ENCODE assay signal across 8 cellular contexts in genomic region chr13:45340422-45341033, GRCh38. TPM values are rescaled to one million over a fixed set of nuclear protein-coding genes. Genes with fewer than 3 reads are reported as not detected.
DNase-seq lines count a peak whose midpoint lies in the region; ATAC-seq and TF ChIP-seq lines count a peak whose summit lies in the region.

No MANE protein-coding gene starts in this region.

- H3K36me3 Mint-ChIP-seq in activated T-cell treated with anti-CD3 and anti-CD28 coated beads, Interleukin-2, amount 50 U/mL, for 24 hours (ENCODE audit: low read depth) = peaks cover 80% of the 10 kb centered on the region

- peak overlapping the region; percentile 98 for H3K4me3 Mint-ChIP-seq in activated T-cell treated with anti-CD3 and anti-CD28 coated beads, Interleukin-2, amount 50 U/mL, for 24 hours

- H3K4me2 ChIP-seq in OCI-LY1 (ENCODE audit: low read length) = peak overlapping the region; percentile 83

- peaks cover 27% of the 10 kb centered on the region for H3K4me1 ChIP-seq in OCI-LY1 (ENCODE audit: insufficient read depth, low read length, severe bottlenecking)
- peaks cover 28 to 34% of the 10 kb centered on the region in 2 donors for H3K4me1 ChIP-seq in mucosa of rectum (ENCODE audit: control insufficient read depth in 2 of 2, insufficient read depth in 2 of 2, low read length in 2 of 2)

- H3K27ac ChIP-seq in HL-60 (replicated peaks) (peak overlapping the region; percentile 95), OCI-LY1 (ENCODE audit: low read depth, low read length, poor library complexity, severe bottlenecking) (peak overlapping the region; percentile 55), mucosa of rectum (ENCODE audit: low read depth in 2 of 2, low read length in 2 of 2) (peak overlapping the region; percentile 100)

- H3K27ac Mint-ChIP-seq in activated T-cell treated with anti-CD3 and anti-CD28 coated beads, Interleukin-2, amount 50 U/mL, for 24 hours = peak overlapping the region; percentile 100

- H3K9ac ChIP-seq in OCI-LY1 (ENCODE audit: low read length) = peak overlapping the region; percentile 94
- peak overlapping the region; percentile 96 to 98 for H3K9ac ChIP-seq in mucosa of rectum (ENCODE audit: low read depth in 1 of 2, low read length in 2 of 2)

- H3K36me3 ChIP-seq in OCI-LY1 (ENCODE audit: insufficient read depth, low read length) (peaks cover 56% of the 10 kb centered on the region), mucosa of rectum (ENCODE audit: control insufficient read depth in 2 of 2, insufficient read depth in 2 of 2, low read length in 2 of 2) (peaks cover 41 to 51% of the 10 kb centered on the region in 2 donors)

- H3K27me3 ChIP-seq in HL-60 (ENCODE audit: insufficient read depth, poor library complexity, severe bottlenecking) (no peaks in the 10 kb centered on the region), OCI-LY1 (ENCODE audit: insufficient read depth, low read length) (no peaks in the 10 kb centered on the region), mucosa of rectum (ENCODE audit: control insufficient read depth in 2 of 2, insufficient read depth in 2 of 2, low read length in 2 of 2) (no peaks in the 10 kb centered on the region)

- H3K9me3 Mint-ChIP-seq in activated T-cell treated with anti-CD3 and anti-CD28 coated beads, Interleukin-2, amount 50 U/mL, for 24 hours = no peaks in the 10 kb centered on the region

- no peaks in the 10 kb centered on the region for H3K9me2 ChIP-seq in OCI-LY1 (ENCODE audit: low read depth, low read length)

- H3K4me1 Mint-ChIP-seq in activated T-cell treated with anti-CD3 and anti-CD28 coated beads, Interleukin-2, amount 50 U/mL, for 24 hours (ENCODE audit: low read depth) = peaks cover 57% of the 10 kb centered on the region

- H2AFZ ChIP-seq in OCI-LY1 (ENCODE audit: low read length) = no peak overlapping the region

- H3K9me3 ChIP-seq in OCI-LY1 (ENCODE audit: low read length) (no peaks in the 10 kb centered on the region), mucosa of rectum (ENCODE audit: control insufficient read depth in 2 of 2, low read length in 2 of 2) (no peaks in the 10 kb centered on the region)

- peaks cover 30% of the 10 kb centered on the region; the same call in 1 of the 2 replicates for H3K79me2 ChIP-seq in OCI-LY1 (ENCODE audit: insufficient read depth, low read length)

- H4K20me1 ChIP-seq in OCI-LY1 (ENCODE audit: insufficient read depth, low read length) = no peaks in the 10 kb centered on the region

- ATAC-seq in GM19463 (IDR thresholded peaks at IDR 0.05; ENCODE audit: unreplicated experiment) = peak; percentile 26

- no peak for TF ChIP-seq CTCF in HL-60 (IDR thresholded peaks at IDR 0.05; ENCODE audit: insufficient read depth, low read length)
- TF ChIP-seq CTCF in OCI-LY1 (IDR thresholded peaks at IDR 0.05; ENCODE audit: low read length) = peak; percentile 34
- peak; percentile 45 for TF ChIP-seq CTCF in epithelial cell of proximal tubule (conservative IDR thresholded peaks at IDR 0.05; ENCODE audit: low read depth, low read length)

- DNase-seq in COLO829 (ENCODE audit: low spot score) (peak; percentile 65), HL-60 (ENCODE audit: low read depth in 1 of 2, low spot score in 1 of 2) (peak; percentile 68 to 92), epithelial cell of proximal tubule (ENCODE audit: low read depth) (no peak)
- DNase-seq in activated T-cell treated with anti-CD3 and anti-CD28 coated beads, Interleukin-2, amount 50 U/mL, for 24 hours = peak; percentile 85
- peak; percentile 72 for DNase-seq in stimulated activated CD8-positive, alpha-beta memory T cell treated with anti-CD3 and anti-CD28 coated beads, Interleukin-4, amount 100 ng/mL, for 24 hours (ENCODE audit: low read depth)

- H3K27me3 Mint-ChIP-seq in activated T-cell treated with anti-CD3 and anti-CD28 coated beads, Interleukin-2, amount 50 U/mL, for 24 hours = no peaks in the 10 kb centered on the region

- H3F3A ChIP-seq in OCI-LY1 (ENCODE audit: insufficient read depth, low read length) = 0 out of 2 replicates have a peak, but pooled peaks cover 9% of the 10 kb centered on the region

- peak overlapping the region; percentile 84 for H3K4me3 ChIP-seq in HL-60 (replicated peaks; ENCODE audit: insufficient read depth, low read length)
- H3K4me3 ChIP-seq in OCI-LY1 (ENCODE audit: low read depth, low read length, poor library complexity, severe bottlenecking) = peak overlapping the region; percentile 89
- H3K4me3 ChIP-seq in epithelial cell of proximal tubule (ENCODE audit: low read depth, low read length) = peak overlapping the region; percentile 99
- peak overlapping the region; percentile 83 to 89 for H3K4me3 ChIP-seq in mucosa of rectum (ENCODE audit: low read length in 2 of 2)

RNA-seq across cellular contexts. Expression of gene TPT1, which starts 0.5 kb away (rescaled TPM):
- 1,117 and 1,641 TPM in 2 replicates for total RNA-seq in epithelial cell of proximal tubule
